ENCODE assay signal across 8 cellular contexts in the genomic region with DNA sequence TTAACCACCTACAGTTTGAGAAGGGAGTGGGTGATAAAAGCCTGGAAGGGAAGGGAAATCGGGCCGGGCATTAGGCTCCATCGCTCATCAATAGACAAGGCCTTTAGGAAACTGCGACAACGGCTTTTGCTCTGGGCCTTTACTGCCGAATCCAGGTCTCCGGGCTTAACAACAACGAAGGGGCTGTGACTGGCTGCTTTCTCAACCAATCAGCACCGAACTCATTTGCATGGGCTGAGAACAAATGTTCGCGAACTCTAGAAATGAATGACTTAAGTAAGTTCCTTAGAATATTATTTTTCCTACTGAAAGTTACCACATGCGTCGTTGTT. TPM values are rescaled to one million over a fixed set of nuclear protein-coding genes. Genes with fewer than 3 reads are reported as not detected.
DNase-seq lines count a peak whose midpoint lies in the region; ATAC-seq and TF ChIP-seq lines count a peak whose summit lies in the region.

No MANE protein-coding gene starts in this region.

- ATAC-seq in RWPE2 (ENCODE audit: low read depth) (peak; percentile 26), foreskin keratinocyte (peak; percentile 18)

- H2BK15ac ChIP-seq in H9 (ENCODE audit: low read depth, low read length) = no peak overlapping the region

- DNase-seq in H9 (peak; percentile 93), MM.1S (peak; percentile 94), RWPE2 (ENCODE audit: low spot score) (no peak), foreskin keratinocyte (peak; percentile 75 to 91), transverse colon (peak; percentile 85)

- peak overlapping the region; percentile 93 to 94 for H3K4me3 Mint-ChIP-seq in H9
- peak overlapping the region; percentile 99 for H3K4me3 Mint-ChIP-seq in activated naive CD4-positive, alpha-beta T cell treated with anti-CD3 and anti-CD28 coated beads, Interleukin-2, amount 50 U/mL, for 24 hours

- H3K36me3 Mint-ChIP-seq in H9 (ENCODE audit: insufficient read depth in 1 of 3, low read depth in 3 of 3) = peaks cover 17 to 46% (median 30%) of the 10 kb centered on the region in 3 experiments
- peaks cover 9% of the 10 kb centered on the region for H3K36me3 Mint-ChIP-seq in activated naive CD4-positive, alpha-beta T cell treated with anti-CD3 and anti-CD28 coated beads, Interleukin-2, amount 50 U/mL, for 24 hours

- H3K9me3 Mint-ChIP-seq in H9 = no peaks in the 10 kb centered on the region; a peak in 2 of 5 replicates
- H3K9me3 Mint-ChIP-seq in activated naive CD4-positive, alpha-beta T cell treated with anti-CD3 and anti-CD28 coated beads, Interleukin-2, amount 50 U/mL, for 24 hours = no peaks in the 10 kb centered on the region

- no peaks in the 10 kb centered on the region for H3K79me1 ChIP-seq in H9 (ENCODE audit: insufficient read depth, low read depth, low read length, poor library complexity, severe bottlenecking)

- H3T11ph ChIP-seq in H9 (ENCODE audit: low read length) = peak overlapping the region; percentile 60

- H3K36me3 ChIP-seq in DOHH2 (ENCODE audit: control insufficient read depth, low read length) (no peaks in the 10 kb centered on the region), MM.1S (replicated peaks; ENCODE audit: insufficient read depth, low read length) (no peaks in the 10 kb centered on the region), RWPE2 (ENCODE audit: low read depth) (peaks cover 29% of the 10 kb centered on the region), neural cell (ENCODE audit: insufficient read depth, low read length) (no peaks in the 10 kb centered on the region), transverse colon (no peaks in the 10 kb centered on the region)

- H3K4me1 Mint-ChIP-seq in H9 = peaks cover 38 to 45% of the 10 kb centered on the region in 2 experiments
- H3K4me1 Mint-ChIP-seq in activated naive CD4-positive, alpha-beta T cell treated with anti-CD3 and anti-CD28 coated beads, Interleukin-2, amount 50 U/mL, for 24 hours = peaks cover 67% of the 10 kb centered on the region

- intact Hi-C loops in transverse colon (cut with DNase I; ENCODE audit: low total_unique reads) = no loop called here

- H3K27me3 Mint-ChIP-seq in H9 (ENCODE audit: low read depth) = peaks cover 2% of the 10 kb centered on the region; the same call in 1 of the 2 replicates
- H3K27me3 Mint-ChIP-seq in activated naive CD4-positive, alpha-beta T cell treated with anti-CD3 and anti-CD28 coated beads, Interleukin-2, amount 50 U/mL, for 24 hours = no peaks in the 10 kb centered on the region

- peak overlapping the region; percentile 94 for H3K18ac ChIP-seq in H9 (ENCODE audit: insufficient read length, low read depth, low read length)

- H2BK12ac ChIP-seq in H9 (ENCODE audit: insufficient read length, low read depth, low read length) = no peak overlapping the region

- no peak for TF ChIP-seq RAD21 in neural cell (conservative IDR thresholded peaks at IDR 0.05)

- no peak overlapping the region for H4K5ac ChIP-seq in H9 (ENCODE audit: insufficient read length, low read depth, low read length)

- H3K9me2 ChIP-seq in DOHH2 (replicated peaks; ENCODE audit: control insufficient read depth, low read length) (no peaks in the 10 kb centered on the region), MM.1S (replicated peaks; ENCODE audit: insufficient read depth, low read length) (no peaks in the 10 kb centered on the region), neural cell (ENCODE audit: insufficient read depth, low read length) (no peaks in the 10 kb centered on the region)

- H3K27me3 ChIP-seq in DOHH2 (ENCODE audit: control insufficient read depth, low read length) (peaks cover 9% of the 10 kb centered on the region; the same call in 1 of the 2 replicates), H9 (ENCODE audit: insufficient read depth, low read length) (no peaks in the 10 kb centered on the region), MM.1S (replicated peaks; ENCODE audit: insufficient read depth, low read length) (no peaks in the 10 kb centered on the region), RWPE2 (ENCODE audit: insufficient read depth, poor library complexity, severe bottlenecking) (no peaks in the 10 kb centered on the region), foreskin keratinocyte (no peaks in the 10 kb centered on the region), neural cell (ENCODE audit: insufficient read depth, low read depth, low read length) (no peaks in the 10 kb centered on the region), transverse colon (no peaks in the 10 kb centered on the region)

- no peaks in the 10 kb centered on the region for H4K20me1 ChIP-seq in DOHH2 (ENCODE audit: control insufficient read depth, insufficient read depth, low read depth, low read length)
- H4K20me1 ChIP-seq in H9 (ENCODE audit: control insufficient read depth, insufficient read depth, insufficient read length) = no peaks in the 10 kb centered on the region
- H4K20me1 ChIP-seq in MM.1S (ENCODE audit: insufficient read depth, low read length) = no peaks in the 10 kb centered on the region
- H4K20me1 ChIP-seq in neural cell (ENCODE audit: insufficient read depth) = no peaks in the 10 kb centered on the region

- H3K79me2 ChIP-seq in DOHH2 (ENCODE audit: control insufficient read depth, low read length) (no peaks in the 10 kb centered on the region), H9 (ENCODE audit: insufficient read depth, low read length) (no peaks in the 10 kb centered on the region), MM.1S (ENCODE audit: low read length) (peaks cover 14% of the 10 kb centered on the region), neural cell (replicated peaks; ENCODE audit: insufficient read depth, low read length) (no peaks in the 10 kb centered on the region)

- peak overlapping the region; percentile 100 for H3K4me2 ChIP-seq in DOHH2 (ENCODE audit: low read length)
- peak overlapping the region; percentile 96 for H3K4me2 ChIP-seq in H9 (ENCODE audit: insufficient read depth, insufficient read length, low read length)
- peak overlapping the region; percentile 84 for H3K4me2 ChIP-seq in MM.1S (ENCODE audit: low read depth, low read length)
- peak overlapping the region; percentile 52 for H3K4me2 ChIP-seq in neural cell (ENCODE audit: low read length)

- TF ChIP-seq CTCF in DOHH2 (IDR thresholded peaks at IDR 0.05; ENCODE audit: low read depth, low read length, poor library complexity, severe bottlenecking) (no peak), H9 (conservative IDR thresholded peaks at IDR 0.05) (no peak), MM.1S (IDR thresholded peaks at IDR 0.05; ENCODE audit: low read length) (no peak), RWPE2 (IDR thresholded peaks at IDR 0.05; ENCODE audit: poor library complexity, severe bottlenecking) (no peak), foreskin keratinocyte (conservative IDR thresholded peaks at IDR 0.05) (no peak), neural cell (IDR thresholded peaks at IDR 0.05; ENCODE audit: poor library complexity, severe bottlenecking) (no peak), transverse colon (IDR thresholded peaks at IDR 0.05) (no peak)

- peak overlapping the region; percentile 18; the same call in 1 of the 2 replicates for H3K4ac ChIP-seq in H9 (ENCODE audit: low read depth, low read length)

- no peak overlapping the region for H2BK20ac ChIP-seq in H9 (ENCODE audit: low read depth, low read length, poor library complexity, severe bottlenecking)

- H3K27ac ChIP-seq in DOHH2 (ENCODE audit: low read depth, low read length) (peak overlapping the region; percentile 80), H9 (ENCODE audit: insufficient read length, low read depth, low read length) (peak overlapping the region; percentile 96), MM.1S (ENCODE audit: low read length) (peak overlapping the region; percentile 93), RWPE2 (ENCODE audit: poor library complexity, severe bottlenecking) (peak overlapping the region; percentile 96), foreskin keratinocyte (peak overlapping the region; percentile 96), neural cell (ENCODE audit: low read length) (peak overlapping the region; percentile 94), transverse colon (peak overlapping the region; percentile 93 to 99 (median 95))

- H3K9ac ChIP-seq in H9 (ENCODE audit: extremely low read depth, insufficient read length, low read length) (peak overlapping the region; percentile 57), MM.1S (ENCODE audit: low read length) (peak overlapping the region; percentile 87), neural cell (ENCODE audit: low read length) (peak overlapping the region; percentile 92)

- no peak overlapping the region for H3K56ac ChIP-seq in H9 (ENCODE audit: insufficient read length, low read depth, low read length)

- in situ Hi-C loops in transverse colon (cut with MboI; ENCODE audit: low pct_ligation_motif_present in 1 of 4, low pct_unique_long_range_greater_than_20kb in 1 of 4, low sequenced_read_pairs in 3 of 4) = loop anchor here in 3 of 4 donors (10.0 to 25.0 kb wide), 2 partner anchors 161 to 169 kb away; a partner anchor contains a TSS

- H3K4me1 ChIP-seq in DOHH2 (ENCODE audit: control insufficient read depth, low read length) (peaks cover 51% of the 10 kb centered on the region), H9 (ENCODE audit: insufficient read depth, low read length) (0 out of 2 replicates have a peak, but pooled peaks cover 4% of the 10 kb centered on the region), MM.1S (ENCODE audit: low read length) (peaks cover 15% of the 10 kb centered on the region), RWPE2 (ENCODE audit: insufficient read depth, poor library complexity, severe bottlenecking) (peaks cover 16% of the 10 kb centered on the region), foreskin keratinocyte (peaks cover 4% of the 10 kb centered on the region), transverse colon (peaks cover 25 to 48% (median 35%) of the 10 kb centered on the region in 4 donors)

- H3K9me3 ChIP-seq in DOHH2 (ENCODE audit: control insufficient read depth, insufficient read depth, low read length) (no peaks in the 10 kb centered on the region), H9 (ENCODE audit: control insufficient read depth, low read depth, low read length) (no peaks in the 10 kb centered on the region), MM.1S (replicated peaks; ENCODE audit: insufficient read depth, low read length) (no peaks in the 10 kb centered on the region), RWPE2 (ENCODE audit: severe bottlenecking) (no peaks in the 10 kb centered on the region), neural cell (ENCODE audit: low read length) (no peaks in the 10 kb centered on the region), transverse colon (no peaks in the 10 kb centered on the region)

- H4K8ac ChIP-seq in H9 (replicated peaks; ENCODE audit: insufficient read length, low read depth, low read length) = no peak overlapping the region

- H3K4me3 ChIP-seq in DOHH2 (ENCODE audit: low read length) = peak overlapping the region; percentile 95
- H3K4me3 ChIP-seq in MM.1S (ENCODE audit: low read length) = peak overlapping the region; percentile 90
- peak overlapping the region; percentile 43 for H3K4me3 ChIP-seq in RWPE2 (ENCODE audit: severe bottlenecking)
- H3K4me3 ChIP-seq in neural cell (ENCODE audit: low read length) = peak overlapping the region; percentile 83
- H3K4me3 ChIP-seq in transverse colon = peak overlapping the region in 3 of 4 donors; percentile 41 to 58 (median 54)

- no peak overlapping the region for H4K91ac ChIP-seq in H9 (ENCODE audit: insufficient read length, low read depth, low read length)

- H2BK120ac ChIP-seq in H9 (ENCODE audit: low read depth, low read length, poor library complexity, severe bottlenecking) = peak overlapping the region; percentile 44

- H2BK5ac ChIP-seq in H9 (ENCODE audit: insufficient read length, low read length) = peak overlapping the region; percentile 73

- H3K27ac Mint-ChIP-seq in H9 = peak overlapping the region; percentile 98 to 100 (median 100)
- peak overlapping the region; percentile 100 for H3K27ac Mint-ChIP-seq in activated naive CD4-positive, alpha-beta T cell treated with anti-CD3 and anti-CD28 coated beads, Interleukin-2, amount 50 U/mL, for 24 hours

- TF ChIP-seq POLR2A in transverse colon (IDR thresholded peaks at IDR 0.05) = no peak

- H3K23me2 ChIP-seq in H9 (ENCODE audit: insufficient read length, low read depth, low read length, poor library complexity, severe bottlenecking) = peaks cover 16% of the 10 kb centered on the region

- H3K23ac ChIP-seq in H9 (ENCODE audit: insufficient read length, low read depth, low read length) = no peak overlapping the region

- peak overlapping the region; percentile 85; the same call in 1 of the 2 replicates for H3K14ac ChIP-seq in H9 (ENCODE audit: insufficient read depth, low read length)

- peaks cover 13% of the 10 kb centered on the region for H3F3A ChIP-seq in DOHH2 (ENCODE audit: control insufficient read depth, insufficient read depth)
- H3F3A ChIP-seq in MM.1S (ENCODE audit: insufficient read depth, low read length) = peaks cover 47% of the 10 kb centered on the region
- H3F3A ChIP-seq in neural cell (ENCODE audit: insufficient read depth, low read length, poor library complexity, severe bottlenecking) = peaks cover 6% of the 10 kb centered on the region

- H2AK5ac ChIP-seq in H9 (ENCODE audit: insufficient read length, low read length) = no peak overlapping the region

- WGBS in H9 (ENCODE audit: extremely low coverage, insufficient read length, low lambda C conversion rate) = no CpG with 5 or more reads among the region's 13 CpGs
- 0 to 2% methylated on average over 11 to 13 of the region's 13 CpGs for WGBS in transverse colon (ENCODE audit: low coverage in 1 of 2), 2 donors

- no peak overlapping the region for H2AFZ ChIP-seq in H9 (ENCODE audit: low read length)
- H2AFZ ChIP-seq in MM.1S (ENCODE audit: low read length) = no peak overlapping the region
- H2AFZ ChIP-seq in neural cell (ENCODE audit: low read depth, low read length) = no peak overlapping the region

- TF ChIP-seq EP300 in neural cell (conservative IDR thresholded peaks at IDR 0.05; ENCODE audit: poor library complexity, severe bottlenecking) = peak; percentile 26
- TF ChIP-seq EP300 in transverse colon (IDR thresholded peaks at IDR 0.05; ENCODE audit: low read depth) = no peak

RNA-seq across cellular contexts. Expression of a gene that starts 0.3 kb away (rescaled TPM):
- total RNA-seq in H9 (2021) = not detected in 2 replicates
- total RNA-seq in foreskin keratinocyte = not detected in 2 replicates
- polyA plus RNA-seq in foreskin keratinocyte = not detected in 2 replicates
- not detected in 2 replicates for polyA plus RNA-seq in neural cell
- polyA minus RNA-seq in neural cell = not detected in 2 replicates
- total RNA-seq in transverse colon = not detected

RNA-seq across cellular contexts. Expression of a gene that starts 0.5 kb away (rescaled TPM):
- total RNA-seq in H9 (2021) (195 TPM in 2 replicates), foreskin keratinocyte (119 and 147 TPM in 2 replicates), transverse colon (100 to 1,000 TPM; 303 to 452 (median 386) TPM)
- polyA plus RNA-seq in foreskin keratinocyte (177 and 232 TPM in 2 replicates), neural cell (477 and 500 TPM in 2 replicates)
- 118 and 135 TPM in 2 replicates for polyA minus RNA-seq in neural cell

RNA-seq across cellular contexts. Expression of a gene that starts 7.8 kb away (rescaled TPM):
- total RNA-seq in H9 (2021) (18.2 and 19.8 TPM in 2 replicates), foreskin keratinocyte (22.5 and 23.2 TPM in 2 replicates), transverse colon (10 to 100 TPM; 21.7 to 49.0 (median 36.1) TPM)
- polyA plus RNA-seq in foreskin keratinocyte (21.8 and 24.9 TPM in 2 replicates), neural cell (not detected in 2 replicates)
- polyA minus RNA-seq in neural cell = 0.46 TPM in 1 of 2 replicates, not detected in the other

RNA-seq across cellular contexts. Expression of a gene that starts 15.6 kb away (rescaled TPM):
- total RNA-seq in H9 (2021) = 97.9 and 103 TPM in 2 replicates
- total RNA-seq in foreskin keratinocyte = 15.0 and 18.3 TPM in 2 replicates
- 35.1 and 37.2 TPM in 2 replicates for polyA plus RNA-seq in foreskin keratinocyte
- polyA plus RNA-seq in neural cell = 9.2 and 13.7 TPM in 2 replicates
- 17.5 and 27.1 TPM in 2 replicates for polyA minus RNA-seq in neural cell
- 100 to 1,000 TPM in 2 of 4 donors, 10 to 100 TPM in 2; 59.1 to 160 (median 112) TPM for total RNA-seq in transverse colon

RNA-seq across cellular contexts. Expression of a gene that starts 27.1 kb away (rescaled TPM):
- total RNA-seq in H9 (2021) (370 and 383 TPM in 2 replicates), foreskin keratinocyte (267 and 290 TPM in 2 replicates), transverse colon (100 to 1,000 TPM; 196 to 402 (median 263) TPM)
- polyA plus RNA-seq in foreskin keratinocyte (271 and 299 TPM in 2 replicates), neural cell (210 and 230 TPM in 2 replicates)
- polyA minus RNA-seq in neural cell = 111 and 121 TPM in 2 replicates

Comparison
In these comparisons a context has a peak if more than half of its experiments do, and no peak if none do; other contexts are left out.
1. H3K4me3 ChIP-seq: peak in every context shown above with its lines; median percentile 95 in DOHH2; 90 in MM.1S; 83 in neural cell; 54 in transverse colon; 43 in RWPE2.